ENCODE assay signal across 12 cellular contexts in genomic region chr3:172447611-172448579, GRCh38. TPM values are rescaled to one million over a fixed set of nuclear protein-coding genes. Genes with fewer than 3 reads are reported as not detected.
DNase-seq lines count a peak whose midpoint lies in the region; ATAC-seq and TF ChIP-seq lines count a peak whose summit lies in the region.
"Had no signal": no experiment of that assay in that cellular context is flagged by ENCODE, and none has a peak within 500 bp of the region (broad histone marks: within the 10 kb centered on the region; RNA-seq: fewer than 3 reads in every experiment).

GHSR (minus strand) TSS chr3:172448456; CDS start chr3:172448413, 43 bp downstream.

- no peaks in the 10 kb centered on the region for H3K9me3 Mint-ChIP-seq in activated naive CD4-positive, alpha-beta T cell treated with anti-CD3 and anti-CD28 coated beads for 36 hours
- peaks cover 15% of the 10 kb centered on the region for H3K9me3 Mint-ChIP-seq in type B pancreatic cell

- H3K27ac ChIP-seq in thoracic aorta: no peak within 1 kb of the TSS
- H3K27ac ChIP-seq: tibial artery had no signal

- ATAC-seq in thoracic aorta (ENCODE audit: insufficient number of reproducible peaks, low FRiP score, low read depth) (no peak), HG02610 (IDR thresholded peaks at IDR 0.05; ENCODE audit: unreplicated experiment) (no peak)

- peaks cover 60% of the 10 kb centered on the region for H3K27me3 Mint-ChIP-seq in activated naive CD4-positive, alpha-beta T cell treated with anti-CD3 and anti-CD28 coated beads for 36 hours (ENCODE audit: low read depth)
- peaks cover 84% of the 10 kb centered on the region for H3K27me3 Mint-ChIP-seq in type B pancreatic cell

- peaks cover 1% of the 10 kb centered on the region for H3K36me3 Mint-ChIP-seq in activated naive CD4-positive, alpha-beta T cell treated with anti-CD3 and anti-CD28 coated beads for 36 hours (ENCODE audit: low read depth)
- H3K36me3 Mint-ChIP-seq in type B pancreatic cell: no peaks in the 10 kb centered on the region

- CTCF ChIA-PET in activated naive CD4-positive, alpha-beta T cell treated with anti-CD3 and anti-CD28 coated beads for 36 hours (lab: Charles Lee): interaction anchor here (0.9 kb wide), 1 partner anchor 14 kb away, joined by 3 read pairs; no protein-coding TSS in a partner anchor

- DNase-seq in activated naive CD4-positive, alpha-beta T cell treated with anti-CD3 and anti-CD28 coated beads for 36 hours: no peak
- no peak for DNase-seq in activated naive CD4-positive, alpha-beta T cell (lab: John Stamatoyannopoulos, UW)
- DNase-seq in activated T-cell treated with anti-CD3 and anti-CD28 coated beads, Interleukin-2, amount 50 U/mL, for 48 hours: peak; percentile 27 to 33
- DNase-seq in thoracic aorta (ENCODE audit: low spot score) (no peak), OCI-M2 (lab: John Stamatoyannopoulos, UW; ENCODE audit: unreplicated experiment) (no peak), type B pancreatic cell (ENCODE audit: extremely low spot score, unreplicated experiment) (no peak)
- DNase-seq: NCI-H1105 treated with DMSO at 0.1 percent for 48 hours; occipital lobe; stimulated activated CD4-positive, alpha-beta T cell treated with anti-CD3 and anti-CD28 coated beads, Interleukin-4, amount 100 ng/mL, for 4 hours; tibial artery had no signal

- H3K4me3 ChIP-seq in iPS-15b (ENCODE audit: low read depth, low read length): peak within 1 kb of the TSS; percentile 60
- H3K4me3 ChIP-seq in thoracic aorta: peak within 1 kb of the TSS; percentile 17
- H3K4me3 ChIP-seq: tibial artery had no signal

- H3K27ac Mint-ChIP-seq in activated naive CD4-positive, alpha-beta T cell treated with anti-CD3 and anti-CD28 coated beads for 36 hours: no peak within 1 kb of the TSS
- H3K27ac Mint-ChIP-seq in type B pancreatic cell: no peak within 1 kb of the TSS

- intact Hi-C loops in activated naive CD4-positive, alpha-beta T cell treated with anti-CD3 and anti-CD28 coated beads for 36 hours (cut with micrococcal nuclease): no loop called here

- peaks cover 30% of the 10 kb centered on the region for H3K4me1 Mint-ChIP-seq in activated naive CD4-positive, alpha-beta T cell treated with anti-CD3 and anti-CD28 coated beads for 36 hours (ENCODE audit: low read depth)
- no peaks in the 10 kb centered on the region for H3K4me1 Mint-ChIP-seq in type B pancreatic cell (ENCODE audit: unreplicated experiment)

- H3K27me3 ChIP-seq in iPS-15b (ENCODE audit: control insufficient read depth, insufficient read depth, low read length) (peaks cover 73% of the 10 kb centered on the region), thoracic aorta (replicated peaks; ENCODE audit: insufficient read depth) (no peaks in the 10 kb centered on the region)

- H3K36me3 ChIP-seq in iPS-15b (ENCODE audit: control insufficient read depth, insufficient read depth, low read length) (no peaks in the 10 kb centered on the region), thoracic aorta (no peaks in the 10 kb centered on the region)
- H3K36me3 ChIP-seq: tibial artery had no signal

- TF ChIP-seq CTCF in thoracic aorta (IDR thresholded peaks at IDR 0.05) (no peak), type B pancreatic cell (conservative IDR thresholded peaks at IDR 0.05) (no peak)

- H3K9ac ChIP-seq in iPS-15b (ENCODE audit: low read depth, low read length): no peak within 1 kb of the TSS

- H3K4me3 Mint-ChIP-seq in activated naive CD4-positive, alpha-beta T cell treated with anti-CD3 and anti-CD28 coated beads for 36 hours: peak within 1 kb of the TSS; percentile 61
- H3K4me3 Mint-ChIP-seq in type B pancreatic cell: no peak within 1 kb of the TSS

- no peaks in the 10 kb centered on the region for H3K9me3 ChIP-seq in iPS-15b (ENCODE audit: control insufficient read depth, insufficient read depth, low read length)
- H3K9me3 ChIP-seq in thoracic aorta: no peaks in the 10 kb centered on the region
- H3K9me3 ChIP-seq: tibial artery had no signal

- no peaks in the 10 kb centered on the region for H3K4me1 ChIP-seq in iPS-15b (ENCODE audit: control insufficient read depth, insufficient read depth, low read length)
- H3K4me1 ChIP-seq in thoracic aorta (ENCODE audit: control insufficient read depth in 1 of 2, low read depth in 2 of 2): peaks cover 0 to 16% of the 10 kb centered on the region in 2 donors

RNA-seq across cellular contexts. Expression of gene GHSR, which starts in this region (rescaled TPM):
- total RNA-seq in activated naive CD4-positive, alpha-beta T cell treated with anti-CD3 and anti-CD28 coated beads for 36 hours: not detected
- total RNA-seq in thoracic aorta (not detected), type B pancreatic cell (ENCODE audit: low replicate concordance) (not detected in 2 replicates)
- total RNA-seq: occipital lobe had no signal

Comparison
In these comparisons a context has a peak if more than half of its experiments do, and no peak if none do; other contexts are left out.
1. DNase-seq: peak in activated T-cell treated with anti-CD3 and anti-CD28 coated beads, Interleukin-2, amount 50 U/mL, for 48 hours (2 of 2); none in activated naive CD4-positive, alpha-beta T cell treated with anti-CD3 and anti-CD28 coated beads for 36 hours (single experiment), activated naive CD4-positive, alpha-beta T cell (0 of 4), thoracic aorta (single experiment), OCI-M2 (single experiment) and type B pancreatic cell (single experiment).